ENCODE assay signal across 8 cellular contexts in genomic region chr10:690227-691161, GRCh38. TPM values are rescaled to one million over a fixed set of nuclear protein-coding genes. Genes with fewer than 3 reads are reported as not detected.
DNase-seq lines count a peak whose midpoint lies in the region; ATAC-seq and TF ChIP-seq lines count a peak whose summit lies in the region.
"Had no signal": no experiment of that assay in that cellular context is flagged by ENCODE, and none has a peak within 500 bp of the region (broad histone marks: within the 10 kb centered on the region; RNA-seq: fewer than 3 reads in every experiment).

No MANE protein-coding gene starts in this region.

- H3K27ac Mint-ChIP-seq in brain, result peak overlapping the region; percentile 88 to 98 (median 95)

- H3K9me3 ChIP-seq in HUES6 (ENCODE audit: control insufficient read depth, insufficient read depth, low read depth, low read length) (no peaks in the 10 kb centered on the region), right lobe of liver (no peaks in the 10 kb centered on the region)

- whole genome bisulfite sequencing in right lobe of liver (ENCODE audit: insufficient coverage, low coverage, low lambda C conversion rate, missing lambda C conversion rate), result 76% methylated on average over 32 of the region's 38 CpGs

- H3K27me3 Mint-ChIP-seq in brain, result peaks cover 4% of the 10 kb centered on the region

- DNase-seq in right lobe of liver, result no peak
- no peak for DNase-seq in substantia nigra (lab: John Stamatoyannopoulos, UW)
- no peak for DNase-seq in dedifferentiated amniotic fluid mesenchymal stem cell (ENCODE audit: extremely low spot score)
- DNase-seq in Kasumi-1 (lab: John Stamatoyannopoulos, UW), result no peak
- DNase-seq: NCI-H748 treated with DMSO at 0.1 percent for 48 hours had no signal

- H3K27ac ChIP-seq in HUES6 (ENCODE audit: low read depth, low read length) (no peak overlapping the region), right lobe of liver (peak overlapping the region; percentile 48 to 72 (median 62)), substantia nigra (ENCODE audit: low read depth, low read length, poor library complexity, severe bottlenecking) (peak overlapping the region; percentile 93)

- H3K36me3 Mint-ChIP-seq in brain, result peaks cover 17% of the 10 kb centered on the region

- no peaks in the 10 kb centered on the region for H3K9me3 Mint-ChIP-seq in brain

- ATAC-seq in right lobe of liver (no peak), HG03135 (IDR thresholded peaks at IDR 0.05; ENCODE audit: unreplicated experiment) (no peak)

- peak overlapping the region; percentile 81 to 91 (median 89) for H3K4me3 Mint-ChIP-seq in brain

- H3K36me3 ChIP-seq in HUES6 (ENCODE audit: control insufficient read depth, insufficient read depth, low read length) (no peaks in the 10 kb centered on the region), right lobe of liver (no peaks in the 10 kb centered on the region)

- no peak for TF ChIP-seq CTCF in brain (conservative IDR thresholded peaks at IDR 0.05)
- no peak for TF ChIP-seq CTCF in right lobe of liver (IDR thresholded peaks at IDR 0.05)

- intact Hi-C loops in right lobe of liver (cut with DNase I), result no loop called here

- H3K4me3 ChIP-seq in HUES6 (ENCODE audit: low read depth, low read length) (peak overlapping the region; percentile 64), right lobe of liver (peak overlapping the region; percentile 19 to 56 (median 44))

- no peak overlapping the region for H3K9ac ChIP-seq in HUES6 (ENCODE audit: low read length)

- H3K27me3 ChIP-seq in HUES6 (ENCODE audit: control insufficient read depth, insufficient read depth, low read length) (peaks cover 25% of the 10 kb centered on the region), right lobe of liver (no peaks in the 10 kb centered on the region)

- H3K4me1 ChIP-seq in HUES6 (ENCODE audit: control insufficient read depth, insufficient read depth, low read length) (peaks cover 5% of the 10 kb centered on the region; the same call in 1 of the 2 replicates), right lobe of liver (peaks cover 0 to 5% (median 3%) of the 10 kb centered on the region in 4 donors)

- TF ChIP-seq POLR2A in right lobe of liver (IDR thresholded peaks at IDR 0.05), result no peak

- peaks cover 69% of the 10 kb centered on the region for H3K4me1 Mint-ChIP-seq in brain

RNA-seq across cellular contexts. Expression of gene DIP2C, which starts 1.0 kb away (rescaled TPM):
- polyA plus RNA-seq in brain (ENCODE audit: insufficient read depth, low read depth, low replicate concordance), result 22.3 TPM
- 10 to 100 TPM in 5 of 6 experiments, 1 to 10 TPM in 1; 8.0 to 13.5 (median 11.7) TPM for total RNA-seq in right lobe of liver
